ENCODE assay signal across 2 cellular contexts in genomic region chr7:103795787-103796186, GRCh38.
TF ChIP-seq lines count a peak whose summit lies in the region.

No MANE protein-coding gene starts in this region.

TF ChIP-seq in HepG2, 621 proteins besides CTCF, POLR2A, EP300 and RAD21 (continued from another document and continues in another):
- TF ChIP-seq, protein P1, sequence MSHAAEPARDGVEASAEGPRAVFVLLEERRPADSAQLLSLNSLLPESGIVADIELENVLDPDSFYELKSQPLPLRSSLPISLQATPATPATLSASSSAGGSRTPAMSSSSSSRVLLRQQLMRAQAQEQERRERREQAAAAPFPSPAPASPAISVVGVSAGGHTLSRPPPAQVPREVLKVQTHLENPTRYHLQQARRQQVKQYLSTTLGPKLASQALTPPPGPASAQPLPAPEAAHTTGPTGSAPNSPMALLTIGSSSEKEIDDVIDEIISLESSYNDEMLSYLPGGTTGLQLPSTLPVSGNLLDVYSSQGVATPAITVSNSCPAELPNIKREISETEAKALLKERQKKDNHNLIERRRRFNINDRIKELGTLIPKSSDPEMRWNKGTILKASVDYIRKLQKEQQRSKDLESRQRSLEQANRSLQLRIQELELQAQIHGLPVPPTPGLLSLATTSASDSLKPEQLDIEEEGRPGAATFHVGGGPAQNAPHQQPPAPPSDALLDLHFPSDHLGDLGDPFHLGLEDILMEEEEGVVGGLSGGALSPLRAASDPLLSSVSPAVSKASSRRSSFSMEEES (CRISPR knock-in tag; IDR thresholded peaks at IDR 0.05), result no peak
- TF ChIP-seq RFX1 (IDR thresholded peaks at IDR 0.05) (peak; percentile 23; the same call in 1 of the 2 replicates), DBP (CRISPR knock-in tag; IDR thresholded peaks at IDR 0.05; ENCODE audit: not compliant biosample characterization) (no peak), ZNF225 (CRISPR knock-in tag; IDR thresholded peaks at IDR 0.05) (no peak), NFYC (CRISPR knock-in tag; IDR thresholded peaks at IDR 0.05) (no peak), MEIS1 (CRISPR knock-in tag; IDR thresholded peaks at IDR 0.05; ENCODE audit: borderline replicate concordance) (no peak), E2F2 (CRISPR knock-in tag; IDR thresholded peaks at IDR 0.05; ENCODE audit: borderline replicate concordance) (no peak), RBM22 (optimal IDR thresholded peaks at IDR 0.05; ENCODE audit: low read length) (no peak), HCFC1 (IDR thresholded peaks at IDR 0.05; ENCODE audit: low read depth, low read length) (no peak), JUNB (CRISPR knock-in tag; IDR thresholded peaks at IDR 0.05; ENCODE audit: borderline replicate concordance) (no peak), HNRNPK (IDR thresholded peaks at IDR 0.05; ENCODE audit: low read depth, low read length, poor library complexity, severe bottlenecking) (no peak), ZNF281 (CRISPR knock-in tag; IDR thresholded peaks at IDR 0.05; ENCODE audit: borderline replicate concordance) (no peak)
- TF ChIP-seq, protein P2, sequence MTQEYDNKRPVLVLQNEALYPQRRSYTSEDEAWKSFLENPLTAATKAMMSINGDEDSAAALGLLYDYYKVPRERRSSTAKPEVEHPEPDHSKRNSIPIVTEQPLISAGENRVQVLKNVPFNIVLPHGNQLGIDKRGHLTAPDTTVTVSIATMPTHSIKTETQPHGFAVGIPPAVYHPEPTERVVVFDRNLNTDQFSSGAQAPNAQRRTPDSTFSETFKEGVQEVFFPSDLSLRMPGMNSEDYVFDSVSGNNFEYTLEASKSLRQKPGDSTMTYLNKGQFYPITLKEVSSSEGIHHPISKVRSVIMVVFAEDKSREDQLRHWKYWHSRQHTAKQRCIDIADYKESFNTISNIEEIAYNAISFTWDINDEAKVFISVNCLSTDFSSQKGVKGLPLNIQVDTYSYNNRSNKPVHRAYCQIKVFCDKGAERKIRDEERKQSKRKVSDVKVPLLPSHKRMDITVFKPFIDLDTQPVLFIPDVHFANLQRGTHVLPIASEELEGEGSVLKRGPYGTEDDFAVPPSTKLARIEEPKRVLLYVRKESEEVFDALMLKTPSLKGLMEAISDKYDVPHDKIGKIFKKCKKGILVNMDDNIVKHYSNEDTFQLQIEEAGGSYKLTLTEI (CRISPR knock-in tag; conservative IDR thresholded peaks at IDR 0.05), result no peak

TF ChIP-seq in GM23338, 12 proteins besides CTCF, POLR2A, EP300 and RAD21 (continued from another document):
- TF ChIP-seq ZNF462 (CRISPR knock-in tag; IDR thresholded peaks at IDR 0.05), result no peak
- TF ChIP-seq ZNF331 (CRISPR knock-in tag; IDR thresholded peaks at IDR 0.05; ENCODE audit: low read depth), result no peak
- TF ChIP-seq, protein P3, sequence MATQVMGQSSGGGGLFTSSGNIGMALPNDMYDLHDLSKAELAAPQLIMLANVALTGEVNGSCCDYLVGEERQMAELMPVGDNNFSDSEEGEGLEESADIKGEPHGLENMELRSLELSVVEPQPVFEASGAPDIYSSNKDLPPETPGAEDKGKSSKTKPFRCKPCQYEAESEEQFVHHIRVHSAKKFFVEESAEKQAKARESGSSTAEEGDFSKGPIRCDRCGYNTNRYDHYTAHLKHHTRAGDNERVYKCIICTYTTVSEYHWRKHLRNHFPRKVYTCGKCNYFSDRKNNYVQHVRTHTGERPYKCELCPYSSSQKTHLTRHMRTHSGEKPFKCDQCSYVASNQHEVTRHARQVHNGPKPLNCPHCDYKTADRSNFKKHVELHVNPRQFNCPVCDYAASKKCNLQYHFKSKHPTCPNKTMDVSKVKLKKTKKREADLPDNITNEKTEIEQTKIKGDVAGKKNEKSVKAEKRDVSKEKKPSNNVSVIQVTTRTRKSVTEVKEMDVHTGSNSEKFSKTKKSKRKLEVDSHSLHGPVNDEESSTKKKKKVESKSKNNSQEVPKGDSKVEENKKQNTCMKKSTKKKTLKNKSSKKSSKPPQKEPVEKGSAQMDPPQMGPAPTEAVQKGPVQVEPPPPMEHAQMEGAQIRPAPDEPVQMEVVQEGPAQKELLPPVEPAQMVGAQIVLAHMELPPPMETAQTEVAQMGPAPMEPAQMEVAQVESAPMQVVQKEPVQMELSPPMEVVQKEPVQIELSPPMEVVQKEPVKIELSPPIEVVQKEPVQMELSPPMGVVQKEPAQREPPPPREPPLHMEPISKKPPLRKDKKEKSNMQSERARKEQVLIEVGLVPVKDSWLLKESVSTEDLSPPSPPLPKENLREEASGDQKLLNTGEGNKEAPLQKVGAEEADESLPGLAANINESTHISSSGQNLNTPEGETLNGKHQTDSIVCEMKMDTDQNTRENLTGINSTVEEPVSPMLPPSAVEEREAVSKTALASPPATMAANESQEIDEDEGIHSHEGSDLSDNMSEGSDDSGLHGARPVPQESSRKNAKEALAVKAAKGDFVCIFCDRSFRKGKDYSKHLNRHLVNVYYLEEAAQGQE (IDR thresholded peaks at IDR 0.05; ENCODE audit: unreplicated experiment), result no peak
- no peak for TF ChIP-seq POLR2AphosphoS5 (IDR thresholded peaks at IDR 0.05; ENCODE audit: low read depth)
- no peak for TF ChIP-seq EZH2phosphoT487 (IDR thresholded peaks at IDR 0.05; ENCODE audit: unreplicated experiment)
TF ChIP-seq in GM23338: peak in this region for 0.
